35 cellular contexts compared by ENCODE assay signal in the genomic region with DNA sequence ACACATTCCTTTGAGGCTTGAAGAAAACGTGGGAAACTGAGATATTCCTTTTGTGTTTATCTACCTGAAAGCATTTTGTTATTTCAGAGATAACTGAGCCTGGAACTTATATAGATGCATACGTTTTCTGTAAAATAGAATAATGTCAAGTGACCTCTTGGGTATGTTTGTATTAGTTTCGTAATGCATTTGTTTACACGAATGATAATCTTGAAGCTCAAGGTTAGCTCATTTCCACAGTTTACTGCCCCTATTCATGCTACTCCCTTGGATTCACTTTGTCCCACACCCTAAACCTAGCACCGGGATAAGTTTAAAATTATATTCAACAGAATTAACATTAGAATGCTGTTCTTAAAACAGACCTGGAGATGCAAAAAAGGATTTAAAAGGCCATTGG. TPM values are rescaled to one million over a fixed set of nuclear protein-coding genes. Genes with fewer than 3 reads are reported as not detected.
DNase-seq lines count a peak whose midpoint lies in the region; ATAC-seq, FAIRE-seq and TF ChIP-seq lines count a peak whose summit lies in the region.
"Had no signal": no experiment of that assay in that cellular context is flagged by ENCODE, and none has a peak within 500 bp of the region (broad histone marks: within the 10 kb centered on the region; RNA-seq: fewer than 3 reads in every experiment).

No MANE protein-coding gene starts in this region.

- H3K9me3 ChIP-seq in HepG2 (ENCODE audit: low read length) = no peaks in the 10 kb centered on the region
- no peaks in the 10 kb centered on the region for H3K9me3 ChIP-seq in right lobe of liver
- H3K9me3 ChIP-seq in GM12878 (replicated peaks; ENCODE audit: control insufficient read depth, insufficient read depth, low read length) = no peaks in the 10 kb centered on the region
- H3K9me3 ChIP-seq: A549, BE2C, BLaER1, Caco-2 had no signal

- H3K4me1 ChIP-seq in HepG2 (ENCODE audit: insufficient read depth, low read length) (peaks cover 27% of the 10 kb centered on the region), right lobe of liver (no peaks in the 10 kb centered on the region), GM12878 (ENCODE audit: control insufficient read depth, insufficient read depth, low read length) (peaks cover 4% of the 10 kb centered on the region)
- H3K4me1 ChIP-seq: A549, BE2C, BLaER1 had no signal

- CTCF ChIA-PET in HepG2 (lab: Yijun Ruan, JAX; ENCODE audit: low intra/inter-chr PET ratio, low total read pairs) = no interaction called here
- CTCF ChIA-PET in GM12878 (lab: Yijun Ruan, JAX) = interaction anchor here (0.6 to 1.8 kb wide), 4 partner anchors 13 to 61 kb away, joined by 3 to 5 read pairs (median 3); no protein-coding TSS in a partner anchor

- SMC1A ChIA-PET in GM12878 (lab: Charles Lee; ENCODE audit: uncharacterized antibody, unreplicated experiment) = interaction anchor here (0.7 to 2.8 kb wide), 4 partner anchors 13 to 125 kb away, joined by 3 to 9 read pairs (median 3); no protein-coding TSS in a partner anchor

- H3K4me3 ChIP-seq in HepG2 (replicated peaks in 1 of 3; ENCODE audit: insufficient read depth in 1 of 3, low read depth in 2 of 3, low read length in 3 of 3) (no peak overlapping the region), right lobe of liver (no peak overlapping the region), GM12878 (no peak overlapping the region)
- H3K4me3 ChIP-seq: A549; BLaER1; BLaER1 treated with 17β-estradiol and CSF1 and Interleukin-3, amounts not matched to agents 10 nM and 100 nM had no signal

- H3K79me2 ChIP-seq in HepG2 (ENCODE audit: insufficient read depth, low read length) = no peaks in the 10 kb centered on the region
- no peaks in the 10 kb centered on the region for H3K79me2 ChIP-seq in GM12878 (ENCODE audit: control insufficient read depth, insufficient read depth, low read length)

- DNase-seq in HepG2 (ENCODE audit: low spot score) (peak; percentile 42), right lobe of liver (no peak), GM12892 (ENCODE audit: insufficient read length) (no peak), GM12878 (ENCODE audit: low read depth, low spot score) (no peak), AG08395 (ENCODE audit: low spot score) (no peak)
- no peak for DNase-seq in activated naive CD4-positive, alpha-beta T cell treated with anti-CD3 and anti-CD28 coated beads, Interleukin-2, amount 50 U/mL, for 72 hours (ENCODE audit: low spot score in 2 of 2)
- DNase-seq: 8988T; ACHN; AML-193; BE2C; C1 segment of cervical spinal cord; Caco-2; Calu3; CD4-positive, alpha-beta memory T cell; CD4-positive, alpha-beta T cell; CD4-positive, CD25-positive, alpha-beta regulatory T cell; CD8-positive, alpha-beta memory T cell; CD8-positive, alpha-beta T cell; COR-L47; DMS 273 treated with DMSO at 0.1 percent for 48 hours; DMS153; DMS53; DMS79; DMS79 treated with DMSO at 0.1 percent for 48 hours; DND-41; EL had no signal

- TF ChIP-seq CTCF in HepG2 (CRISPR knock-in tag; IDR thresholded peaks at IDR 0.05) (no peak), right lobe of liver (IDR thresholded peaks at IDR 0.05) (no peak), GM12878 (IDR thresholded peaks at IDR 0.05 in 2 of 3, conservative IDR thresholded peaks at IDR 0.05 in 1 of 3; ENCODE audit: control insufficient read depth in 2 of 3, extremely low read depth in 1 of 3, insufficient read depth in 1 of 3, low read depth in 3 of 3, low read length in 3 of 3) (no peak)

- H3K4me2 ChIP-seq in HepG2 (ENCODE audit: low read depth, low read length) (no peak overlapping the region), GM12878 (ENCODE audit: control insufficient read depth, insufficient read depth) (no peak overlapping the region)
- H3K4me2 ChIP-seq: A549; BLaER1; BLaER1 treated with 17β-estradiol and CSF1 and Interleukin-3, amounts not matched to agents 10 nM and 100 nM had no signal

- RAD21 ChIA-PET in GM12878 (lab: Charles Lee; ENCODE audit: unreplicated experiment) = interaction anchor here (1.2 kb wide), 1 partner anchor 39 kb away, joined by 3 read pairs; no protein-coding TSS in a partner anchor

- FAIRE-seq in HepG2 (lab: Jason Lieb, UNC) = peak; percentile 53
- FAIRE-seq in GM12892 (lab: Jason Lieb, UNC) = peak; percentile 9
- FAIRE-seq in GM12878 (lab: Jason Lieb, UNC) = peak; percentile 31
- FAIRE-seq: A204.1, A549, D721Med had no signal

- peak; percentile 82 for ATAC-seq in HepG2
- ATAC-seq in right lobe of liver = no peak
- no peak for ATAC-seq in GM12878
- ATAC-seq in activated naive CD4-positive, alpha-beta T cell treated with anti-CD3 and anti-CD28 coated beads, Interleukin-2, amount 50 U/mL, for 72 hours = no peak
- ATAC-seq: A549; CD8-positive, alpha-beta T cell had no signal

- H3K36me3 ChIP-seq in HepG2 (replicated peaks in 1 of 2; ENCODE audit: control insufficient read depth in 1 of 2, insufficient read depth in 2 of 2, low read length in 2 of 2) (no peaks in the 10 kb centered on the region), right lobe of liver (no peaks in the 10 kb centered on the region), GM12878 (ENCODE audit: control insufficient read depth in 2 of 2, insufficient read depth in 2 of 2, low read length in 1 of 2) (no peaks in the 10 kb centered on the region)
- H3K36me3 ChIP-seq: BE2C; BLaER1; BLaER1 treated with 17β-estradiol and CSF1 and Interleukin-3, amounts not matched to agents 10 nM and 100 nM had no signal

- TF ChIP-seq EP300 in HepG2 (IDR thresholded peaks at IDR 0.05; ENCODE audit: low read depth in 2 of 2, low read length in 2 of 2) (no peak), HepG2 (CRISPR knock-in tag; IDR thresholded peaks at IDR 0.05; ENCODE audit: borderline replicate concordance) (no peak), GM12878 (IDR thresholded peaks at IDR 0.05; ENCODE audit: borderline replicate concordance in 1 of 2, control insufficient read depth in 1 of 2, low read depth in 2 of 2, low read length in 2 of 2) (no peak)

- BruUV-seq in HepG2 (replicated peaks; lab: Mats Ljungman, UMichigan) = no TSS peak
- no TSS peak for BruUV-seq in GM12878 (replicated peaks; lab: Mats Ljungman, UMichigan)

- no peak overlapping the region for H3K27ac Mint-ChIP-seq in activated naive CD4-positive, alpha-beta T cell treated with anti-CD3 and anti-CD28 coated beads, Interleukin-2, amount 50 U/mL, for 72 hours
- H3K27ac Mint-ChIP-seq: B cell; CD14-positive monocyte; CD4-positive, alpha-beta memory T cell; CD4-positive, alpha-beta T cell; CD4-positive, CD25-positive, alpha-beta regulatory T cell; CD8-positive, alpha-beta T cell had no signal

- intact Hi-C loops in HepG2 (cut with micrococcal nuclease; ENCODE audit: unreplicated experiment) (no loop called here), right lobe of liver (cut with DNase I) (no loop called here), GM12878 (cut with micrococcal nuclease; ENCODE audit: unreplicated experiment) (no loop called here)

- H3K27ac ChIP-seq in HepG2 (ENCODE audit: extremely low read length, insufficient read depth, low read length) (no peak overlapping the region), right lobe of liver (no peak overlapping the region), GM12878 (ENCODE audit: control insufficient read depth, insufficient read depth) (no peak overlapping the region)
- H3K27ac ChIP-seq: 22Rv1; A549; BLaER1; BLaER1 treated with 17β-estradiol and CSF1 and Interleukin-3, amounts not matched to agents 10 nM and 100 nM; C4-2B had no signal

- H3K9ac ChIP-seq in HepG2 (ENCODE audit: insufficient read depth, low read depth, low read length) = no peak overlapping the region
- H3K9ac ChIP-seq in GM12878 (ENCODE audit: control insufficient read depth, insufficient read depth, low read length) = no peak overlapping the region
- H3K9ac ChIP-seq: BLaER1; BLaER1 treated with 17β-estradiol and CSF1 and Interleukin-3, amounts not matched to agents 10 nM and 100 nM had no signal

- in situ Hi-C loops in HepG2 (cut with HindIII; ENCODE audit: extremely low pct_ligation_motif_present, low pct_unique_long_range_greater_than_20kb) (no loop called here), GM12878 (cut with MboI) (no loop called here)

- H3K36me3 Mint-ChIP-seq in activated naive CD4-positive, alpha-beta T cell treated with anti-CD3 and anti-CD28 coated beads, Interleukin-2, amount 50 U/mL, for 72 hours = peaks cover 0 to 36% of the 10 kb centered on the region in 2 donors
- H3K36me3 Mint-ChIP-seq: CD14-positive monocyte; CD4-positive, alpha-beta memory T cell; CD4-positive, CD25-positive, alpha-beta regulatory T cell; CD8-positive, alpha-beta memory T cell; CD8-positive, alpha-beta T cell had no signal

- TF ChIP-seq RAD21 in HepG2 (CRISPR knock-in tag; IDR thresholded peaks at IDR 0.05) = no peak
- no peak for TF ChIP-seq RAD21 in GM12878 (IDR thresholded peaks at IDR 0.05; ENCODE audit: insufficient read depth, low read depth, low read length)

- peaks cover 0 to 18% of the 10 kb centered on the region in 2 donors for H3K9me3 Mint-ChIP-seq in activated naive CD4-positive, alpha-beta T cell treated with anti-CD3 and anti-CD28 coated beads, Interleukin-2, amount 50 U/mL, for 72 hours
- H3K9me3 Mint-ChIP-seq: CD14-positive monocyte; CD4-positive, alpha-beta T cell; CD8-positive, alpha-beta memory T cell; CD8-positive, alpha-beta T cell had no signal

- H3K27me3 ChIP-seq in HepG2 (ENCODE audit: control insufficient read depth in 1 of 2, insufficient read depth in 2 of 2, low read length in 2 of 2) (no peaks in the 10 kb centered on the region), right lobe of liver (no peaks in the 10 kb centered on the region), GM12878 (replicated peaks in 1 of 2; ENCODE audit: control insufficient read depth in 2 of 2, insufficient read depth in 2 of 2, low read length in 1 of 2) (no peaks in the 10 kb centered on the region)
- H3K27me3 ChIP-seq: BE2C; BLaER1; BLaER1 treated with 17β-estradiol and CSF1 and Interleukin-3, amounts not matched to agents 10 nM and 100 nM had no signal

- 5% methylated on average over 5 of the region's 5 CpGs for WGBS in HepG2 (ENCODE audit: low lambda C conversion rate)
- 48% methylated on average over 5 of the region's 5 CpGs for WGBS in right lobe of liver (ENCODE audit: insufficient coverage, low coverage, low lambda C conversion rate, missing lambda C conversion rate)
- WGBS in GM12878 (ENCODE audit: insufficient coverage, insufficient replicate concordance, low lambda C conversion rate, missing lambda C conversion rate) = 84% methylated on average over 5 of the region's 5 CpGs

- H4K20me1 ChIP-seq in HepG2 (ENCODE audit: insufficient read depth, low read length) (no peaks in the 10 kb centered on the region), GM12878 (ENCODE audit: control insufficient read depth, insufficient read depth) (no peaks in the 10 kb centered on the region)
- H4K20me1 ChIP-seq: BLaER1; BLaER1 treated with 17β-estradiol and CSF1 and Interleukin-3, amounts not matched to agents 10 nM and 100 nM had no signal

- no peak overlapping the region for H2AFZ ChIP-seq in HepG2 (ENCODE audit: low read length)
- H2AFZ ChIP-seq in GM12878 (ENCODE audit: control insufficient read depth, low read depth, low read length) = no peak overlapping the region

- POLR2A ChIA-PET in HepG2 (lab: Yijun Ruan, JAX) = no interaction called here
- POLR2A ChIA-PET in GM12878 (lab: Charles Lee) = no interaction called here

- no peak for TF ChIP-seq POLR2A in HepG2 (IDR thresholded peaks at IDR 0.05; ENCODE audit: insufficient read depth in 1 of 2, low read depth in 2 of 2, low read length in 2 of 2)
- no peak for TF ChIP-seq POLR2A in right lobe of liver (IDR thresholded peaks at IDR 0.05)
- no peak for TF ChIP-seq POLR2A in GM12892 (IDR thresholded peaks at IDR 0.05; ENCODE audit: low read depth, low read length)
- no peak for TF ChIP-seq POLR2A in GM12878 (IDR thresholded peaks at IDR 0.05; ENCODE audit: low read depth, low read length)

RNA-seq across cellular contexts. Expression of a gene that starts 54.4 kb away (rescaled TPM):
- total RNA-seq in HepG2 (2016; rRNA removed; fragmentation: Illumina TruSeq; extraction: Trizol) (91.2 and 141 TPM in 2 replicates), right lobe of liver (10 to 100 TPM; 18.4 to 23.8 (median 19.5) TPM), GM12878 (2014; rRNA removed) (80.5 and 100 TPM in 2 replicates), GM12878 (2014; rRNA removed; fragmentation: Illumina TruSeq; extraction: Trizol) (109 and 118 TPM in 2 replicates), GM12878 (2021) (68.8 and 71.4 TPM in 2 replicates)
- 11.9 and 12.5 TPM in 2 replicates for total RNA-seq in HepG2 (2016; cell fraction: cytosol; rRNA removed; fragmentation: Illumina TruSeq; extraction: Trizol; ENCODE audit: low read depth)
- 88.8 and 142 TPM in 2 replicates for total RNA-seq in HepG2 (2016; cell fraction: insoluble cytoplasmic fraction; rRNA removed; fragmentation: Illumina TruSeq; extraction: Trizol)
- 14.3 and 18.5 TPM in 2 replicates for total RNA-seq in HepG2 (2016; cell fraction: membrane; rRNA removed; fragmentation: Illumina TruSeq; extraction: Trizol)
- 33.8 and 40.4 TPM in 2 replicates for total RNA-seq in HepG2 (2016; cell fraction: nucleus; rRNA removed; fragmentation: Illumina TruSeq; extraction: Trizol)
- polyA plus RNA-seq in HepG2 (2011; rRNA removed) (19.8 and 29.1 TPM in 2 replicates), GM12878 (2011; rRNA removed) (111 and 168 TPM in 2 replicates), GM12878 (2014; fragmentation: Illumina TruSeq; extraction: Trizol) (109 and 120 TPM in 2 replicates), GM12878 (2014; fragmentation: Nextera tagmentation; extraction: Ambion mirVana) (100 to 1,000 TPM; 220 to 292 TPM), GM12878 (2014; rRNA removed) (95.4 and 122 TPM in 2 replicates), GM12878 (2016; fragmentation: Nextera tagmentation; extraction: Ambion mirVana) (100 to 1,000 TPM; 221 to 230 TPM)
- 11.8 and 15.2 TPM in 2 replicates for polyA plus RNA-seq in HepG2 (2011; cell fraction: cytosol; rRNA removed)
- polyA plus RNA-seq in HepG2 (2011; cell fraction: nucleus; rRNA removed) = 4.5 and 5.4 TPM in 2 replicates
- polyA plus RNA-seq in HepG2 (2012) = 27.8 and 42.6 TPM in 2 replicates
- polyA plus RNA-seq in HepG2 (2016; cell fraction: cytosol; fragmentation: Illumina TruSeq; extraction: Trizol; ENCODE audit: low read depth) = 7.7 and 8.7 TPM in 2 replicates
- polyA plus RNA-seq in HepG2 (2016; cell fraction: insoluble cytoplasmic fraction; fragmentation: Illumina TruSeq; extraction: Trizol; ENCODE audit: low read depth) = 109 and 121 TPM in 2 replicates
- polyA plus RNA-seq in HepG2 (2016; cell fraction: membrane; fragmentation: Illumina TruSeq; extraction: Trizol; ENCODE audit: low read depth) = 9.3 and 12.6 TPM in 2 replicates
- 31.3 and 36.3 TPM in 2 replicates for polyA plus RNA-seq in HepG2 (2016; cell fraction: nucleus; fragmentation: Illumina TruSeq; extraction: Trizol; ENCODE audit: insufficient read depth, low read depth)
- 5.1 and 12.3 TPM in 2 replicates for polyA minus RNA-seq in HepG2 (2011; rRNA and poly(A)+ RNA removed; ENCODE audit: low replicate concordance)
- polyA minus RNA-seq in HepG2 (2011; cell fraction: cytosol; rRNA and poly(A)+ RNA removed) = 11.0 and 11.9 TPM in 2 replicates
- polyA minus RNA-seq in HepG2 (2011; cell fraction: nucleus; rRNA and poly(A)+ RNA removed) = 23.2 and 30.5 TPM in 2 replicates
- polyA plus RNA-seq in GM12892 (2012; ENCODE audit: missing spikeins) = 85.2 TPM
- total RNA-seq in GM12878 (2013; cell fraction: nucleolus; rRNA removed) = 26.3 and 28.9 TPM in 2 replicates
- polyA plus RNA-seq in GM12878 (2011; ENCODE audit: low read depth) = 44.2 TPM
- polyA plus RNA-seq in GM12878 (2011; cell fraction: cytosol; rRNA removed) = 37.9 and 47.8 TPM in 2 replicates
- 35.7 and 43.6 TPM in 2 replicates for polyA plus RNA-seq in GM12878 (2011; cell fraction: nucleus; rRNA removed)
- polyA plus RNA-seq in GM12878 (2012) = 60.8 and 75.2 TPM in 2 replicates
- 33.3 and 48.9 TPM in 2 replicates for polyA minus RNA-seq in GM12878 (2011; rRNA and poly(A)+ RNA removed)
- 16.8 and 20.9 TPM in 2 replicates for polyA minus RNA-seq in GM12878 (2011; cell fraction: cytosol; rRNA and poly(A)+ RNA removed)
- polyA minus RNA-seq in GM12878 (2011; cell fraction: nucleus; rRNA and poly(A)+ RNA removed) = 14.6 and 18.8 TPM in 2 replicates
- total RNA-seq in activated naive CD4-positive, alpha-beta T cell treated with anti-CD3 and anti-CD28 coated beads, Interleukin-2, amount 50 U/mL, for 72 hours = 10 to 100 TPM; 43.0 to 66.3 TPM
